Comparison of ENCODE assay signal across 10 cellular contexts in the genomic region with DNA sequence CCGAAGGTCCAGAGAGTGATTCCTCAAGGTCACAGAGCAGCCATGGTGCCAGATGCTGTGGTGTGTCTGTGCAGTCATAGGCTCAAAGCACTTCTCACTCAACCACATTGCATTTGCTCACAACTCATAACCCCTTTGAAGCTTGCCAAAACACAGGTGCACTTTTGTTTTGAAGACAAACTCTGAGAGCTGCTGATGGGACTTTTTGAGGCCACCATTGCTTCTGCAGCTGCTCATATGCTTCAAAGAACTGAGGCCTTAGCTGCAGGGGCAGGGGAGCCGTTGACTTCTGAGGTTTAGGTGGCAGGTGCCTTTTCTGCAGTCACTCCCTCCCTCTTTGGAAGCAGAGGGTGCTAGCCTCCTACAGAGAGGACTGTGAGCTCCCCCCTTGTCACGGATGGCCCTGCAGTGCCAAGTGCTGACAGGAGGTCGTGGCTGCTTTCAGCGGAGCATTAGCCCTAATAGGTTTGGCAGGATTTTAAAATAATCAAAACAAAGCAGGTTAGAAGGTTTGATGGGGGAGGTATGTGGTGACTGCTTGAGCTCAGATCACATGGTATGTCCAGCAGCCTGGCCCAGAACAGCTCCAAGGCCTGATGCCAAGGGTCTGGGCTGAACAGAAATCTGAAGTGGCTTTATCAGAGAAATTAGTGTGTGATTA.
A peak's percentile ranks its signal among the peaks of the same experiment; 100 is the strongest.
DNase-seq lines count a peak whose midpoint lies in the region; ATAC-seq and TF ChIP-seq lines count a peak whose summit lies in the region.
"Had no signal": no experiment of that assay in that cellular context is flagged by ENCODE, and none has a peak within 500 bp of the region (broad histone marks: within the 10 kb centered on the region; RNA-seq: fewer than 3 reads in every experiment).

No MANE protein-coding gene starts in this region.

- CTCF ChIA-PET in naive thymus-derived CD4-positive, alpha-beta T cell (lab: Charles Lee), result interaction anchor here (0.6 to 2.5 kb wide), 11 partner anchors 10 to 233 kb away, joined by 3 to 19 read pairs (median 3); a partner anchor contains a TSS

- no peaks in the 10 kb centered on the region for H3K9me3 ChIP-seq in naive thymus-derived CD4-positive, alpha-beta T cell (ENCODE audit: control insufficient read depth in 2 of 3, low read length in 3 of 3)
- no peaks in the 10 kb centered on the region for H3K9me3 ChIP-seq in osteoblast (ENCODE audit: low read depth, low read length)
- H3K9me3 ChIP-seq: thoracic aorta had no signal

- POLR2A ChIA-PET in naive thymus-derived CD4-positive, alpha-beta T cell (lab: Charles Lee), result interaction anchor here (0.6 to 2.5 kb wide), 29 partner anchors 8 to 1540 kb away, joined by 3 to 46 read pairs (median 4); a partner anchor contains a TSS

- peak overlapping the region; percentile 1 for H3K4me3 ChIP-seq in naive thymus-derived CD4-positive, alpha-beta T cell (ENCODE audit: low read length)
- no peak overlapping the region for H3K4me3 ChIP-seq in osteoblast (ENCODE audit: insufficient read depth, low read length)
- H3K4me3 ChIP-seq: K562, thoracic aorta had no signal

- peak overlapping the region; percentile 60 for H3K4me3 Mint-ChIP-seq in activated T-cell treated with anti-CD3 and anti-CD28 coated beads, Interleukin-2, amount 50 U/mL, for 4 hours
- peak overlapping the region; percentile 75 to 91 (median 82) for H3K4me3 Mint-ChIP-seq in naive thymus-derived CD4-positive, alpha-beta T cell

- intact Hi-C loops in naive thymus-derived CD4-positive, alpha-beta T cell (cut with micrococcal nuclease), result loop anchor here (1.0 to 10.0 kb wide), 19 partner anchors 8 to 1173 kb away; a partner anchor contains a TSS

- H3K27ac ChIP-seq in naive thymus-derived CD4-positive, alpha-beta T cell (ENCODE audit: low read depth, low read length), result peak overlapping the region; percentile 78
- H3K27ac ChIP-seq in osteoblast (ENCODE audit: low read depth, low read length), result no peak overlapping the region
- H3K27ac ChIP-seq: thoracic aorta had no signal

- no peaks in the 10 kb centered on the region for H3K27me3 Mint-ChIP-seq in activated T-cell treated with anti-CD3 and anti-CD28 coated beads, Interleukin-2, amount 50 U/mL, for 4 hours (ENCODE audit: low read depth)
- H3K27me3 Mint-ChIP-seq in naive thymus-derived CD4-positive, alpha-beta T cell, result no peaks in the 10 kb centered on the region

- H4K20me1 ChIP-seq in osteoblast (ENCODE audit: insufficient read depth, low read length), result no peaks in the 10 kb centered on the region

- H2AFZ ChIP-seq in osteoblast (ENCODE audit: low read length), result no peak overlapping the region

- no peaks in the 10 kb centered on the region for H3K9me3 Mint-ChIP-seq in activated T-cell treated with anti-CD3 and anti-CD28 coated beads, Interleukin-2, amount 50 U/mL, for 4 hours
- H3K9me3 Mint-ChIP-seq in naive thymus-derived CD4-positive, alpha-beta T cell, result peaks cover 2 to 24% (median 6%) of the 10 kb centered on the region in 11 donors

- ATAC-seq in GM18873 (IDR thresholded peaks at IDR 0.05; ENCODE audit: low FRiP score, unreplicated experiment) (peak; percentile 61), HG03520 (IDR thresholded peaks at IDR 0.05; ENCODE audit: unreplicated experiment) (no peak), HG02759 (IDR thresholded peaks at IDR 0.05; ENCODE audit: unreplicated experiment) (no peak)
- ATAC-seq in activated T-cell treated with anti-CD3 and anti-CD28 coated beads, Interleukin-2, amount 50 U/mL, for 4 hours, result peak; percentile 87 to 88
- ATAC-seq in naive thymus-derived CD4-positive, alpha-beta T cell, result peak; percentile 92
- ATAC-seq: K562 had no signal

- no peaks in the 10 kb centered on the region for H3K79me2 ChIP-seq in osteoblast (ENCODE audit: insufficient read depth, low read length)

- no peaks in the 10 kb centered on the region for H3K27me3 ChIP-seq in naive thymus-derived CD4-positive, alpha-beta T cell (ENCODE audit: control insufficient read depth in 2 of 2, insufficient read depth in 2 of 2, low read length in 2 of 2)
- H3K27me3 ChIP-seq in osteoblast (ENCODE audit: insufficient read depth, low read length), result peaks cover 4% of the 10 kb centered on the region

- H3K4me1 Mint-ChIP-seq in activated T-cell treated with anti-CD3 and anti-CD28 coated beads, Interleukin-2, amount 50 U/mL, for 4 hours (ENCODE audit: low read depth), result peaks cover 43% of the 10 kb centered on the region
- peaks cover 17 to 76% (median 62%) of the 10 kb centered on the region in 7 donors for H3K4me1 Mint-ChIP-seq in naive thymus-derived CD4-positive, alpha-beta T cell

- H3K4me2 ChIP-seq in osteoblast (ENCODE audit: insufficient read depth, low read length), result no peak overlapping the region

- peaks cover 34 to 45% of the 10 kb centered on the region in 2 donors for H3K4me1 ChIP-seq in naive thymus-derived CD4-positive, alpha-beta T cell (ENCODE audit: control insufficient read depth in 2 of 2, insufficient read depth in 2 of 2, low read length in 2 of 2)
- no peaks in the 10 kb centered on the region for H3K4me1 ChIP-seq in osteoblast (ENCODE audit: insufficient read depth, low read length)

- H3K36me3 Mint-ChIP-seq in activated T-cell treated with anti-CD3 and anti-CD28 coated beads, Interleukin-2, amount 50 U/mL, for 4 hours (ENCODE audit: insufficient read depth), result no peaks in the 10 kb centered on the region
- peaks cover 0 to 13% (median 9%) of the 10 kb centered on the region in 5 donors for H3K36me3 Mint-ChIP-seq in naive thymus-derived CD4-positive, alpha-beta T cell

- H3K27ac Mint-ChIP-seq in naive thymus-derived CD4-positive, alpha-beta T cell, result peak overlapping the region; percentile 89 to 100 (median 97)

- no peak for TF ChIP-seq CTCF in osteoblast (IDR thresholded peaks at IDR 0.05; ENCODE audit: extremely low read depth, low read depth, low read length)

- DNase-seq in NCI-H1105 treated with DMSO at 0.1 percent for 48 hours (lab: John Stamatoyannopoulos, UW) (peak; percentile 66), osteoblast (ENCODE audit: insufficient read length, low spot score, missing footprints) (no peak), hippocampal formation (lab: John Stamatoyannopoulos, UW) (no peak)
- peak; percentile 30 for DNase-seq in activated T-cell treated with anti-CD3 and anti-CD28 coated beads, Interleukin-2, amount 50 U/mL, for 4 hours
- peak; percentile 13 to 90 (median 84) for DNase-seq in naive thymus-derived CD4-positive, alpha-beta T cell

- no peaks in the 10 kb centered on the region for H3K36me3 ChIP-seq in naive thymus-derived CD4-positive, alpha-beta T cell (ENCODE audit: control insufficient read depth in 2 of 3, insufficient read depth in 3 of 3, low read length in 3 of 3)
- no peaks in the 10 kb centered on the region for H3K36me3 ChIP-seq in osteoblast (ENCODE audit: insufficient read depth, low read length)
- H3K36me3 ChIP-seq: thoracic aorta had no signal

Comparison
In these comparisons a context has a peak if more than half of its experiments do, and no peak if none do; other contexts are left out.
1. ATAC-seq: peak in GM18873 (single experiment), activated T-cell treated with anti-CD3 and anti-CD28 coated beads, Interleukin-2, amount 50 U/mL, for 4 hours (2 of 2) and naive thymus-derived CD4-positive, alpha-beta T cell (single experiment); none in HG03520 (single experiment) and HG02759 (single experiment).
2. DNase-seq: peak in NCI-H1105 treated with DMSO at 0.1 percent for 48 hours (single experiment), activated T-cell treated with anti-CD3 and anti-CD28 coated beads, Interleukin-2, amount 50 U/mL, for 4 hours (single experiment) and naive thymus-derived CD4-positive, alpha-beta T cell (9 of 9); none in osteoblast (single experiment) and hippocampal formation (0 of 2).